Comparison of ENCODE assay signal across 8 cellular contexts in genomic region chr7:17523813-17524741, GRCh38.
DNase-seq lines count a peak whose midpoint lies in the region; ATAC-seq and FAIRE-seq lines count a peak whose summit lies in the region.
"Had no signal": no experiment of that assay in that cellular context is flagged by ENCODE, and none has a peak within 500 bp of the region (broad histone marks: within the 10 kb centered on the region; RNA-seq: fewer than 3 reads in every experiment).

No MANE protein-coding gene starts in this region.

- no peak for FAIRE-seq in small intestine (lab: Jason Lieb, UNC)

- H3K4me1 ChIP-seq in small intestine (ENCODE audit: control insufficient read depth in 2 of 2, insufficient read depth in 1 of 2, low read depth in 1 of 2, low read length in 1 of 2): peaks cover 0 to 3% of the 10 kb centered on the region in 2 donors

- H3K27me3 ChIP-seq in small intestine (ENCODE audit: control insufficient read depth in 2 of 2, insufficient read depth in 2 of 2, low read length in 2 of 2): no peaks in the 10 kb centered on the region

- ATAC-seq in HG03520 (IDR thresholded peaks at IDR 0.05; ENCODE audit: unreplicated experiment) (peak; percentile 79), HG03457 (IDR thresholded peaks at IDR 0.05; ENCODE audit: unreplicated experiment) (no peak)

- H3K36me3 ChIP-seq in small intestine (ENCODE audit: control insufficient read depth in 2 of 2, insufficient read depth in 2 of 2, low read length in 2 of 2): no peaks in the 10 kb centered on the region

- 26 to 41% (median 27%) methylated on average over 7 of the region's 7 CpGs for WGBS in small intestine, 3 donors

- H3K27ac ChIP-seq in small intestine (ENCODE audit: low read depth in 1 of 2, low read length in 1 of 2): no peak overlapping the region
- H3K27ac ChIP-seq: SK-N-MC had no signal

- H3K9me3 ChIP-seq in small intestine (ENCODE audit: control insufficient read depth, low read depth): no peaks in the 10 kb centered on the region

- peak; percentile 79 for DNase-seq in NOMO-1 treated with DMSO at 0.1 percent for 48 hours (lab: John Stamatoyannopoulos, UW; ENCODE audit: unreplicated experiment)
- DNase-seq in fibroblast of gingiva (ENCODE audit: low read depth): peak; percentile 81
- peak; percentile 84 for DNase-seq in small intestine
- no peak for DNase-seq in SKM-1 treated with dmso at 0.1 percent for 144 hours (lab: John Stamatoyannopoulos, UW; ENCODE audit: unreplicated experiment)
- DNase-seq in AG08396 (ENCODE audit: low spot score): no peak

- H3K4me3 ChIP-seq in small intestine (ENCODE audit: low read depth in 1 of 2, low read length in 2 of 2): no peak overlapping the region
- H3K4me3 ChIP-seq: SK-N-MC had no signal

Comparison
In these comparisons a context has a peak if more than half of its experiments do, and no peak if none do; other contexts are left out.
1. DNase-seq: peak in NOMO-1 treated with DMSO at 0.1 percent for 48 hours (single experiment), fibroblast of gingiva (single experiment) and small intestine (single experiment); none in SKM-1 treated with dmso at 0.1 percent for 144 hours (single experiment) and AG08396 (single experiment).